ENCODE assay signal across 8 cellular contexts in genomic region chr21:15062566-15062965, GRCh38. TPM values are rescaled to one million over a fixed set of nuclear protein-coding genes. Genes with fewer than 3 reads are reported as not detected.
A peak's percentile ranks its signal among the peaks of the same experiment; 100 is the strongest.
DNase-seq lines count a peak whose midpoint lies in the region; ATAC-seq, FAIRE-seq and TF ChIP-seq lines count a peak whose summit lies in the region.

No MANE protein-coding gene starts in this region.

- no peak for FAIRE-seq in bronchial epithelial cell (lab: Jason Lieb, UNC)

- H3K4me1 Mint-ChIP-seq in CD4-positive, alpha-beta T cell (ENCODE audit: low read depth): peaks cover 72% of the 10 kb centered on the region

- ATAC-seq in CD4-positive, alpha-beta T cell (ENCODE audit: poor library complexity): no peak
- no peak for ATAC-seq in GM21825 (IDR thresholded peaks at IDR 0.05; ENCODE audit: unreplicated experiment)
- ATAC-seq in HG02981 (IDR thresholded peaks at IDR 0.05; ENCODE audit: unreplicated experiment): no peak

- CTCF ChIA-PET in CD4-positive, alpha-beta T cell (lab: Charles Lee): no interaction called here

- POLR2A ChIA-PET in CD4-positive, alpha-beta T cell (lab: Charles Lee): interaction anchor here (0.6 to 1.2 kb wide), 2 partner anchors 53 to 420 kb away, joined by 3 read pairs; no protein-coding TSS in a partner anchor

- H3K27ac Mint-ChIP-seq in CD4-positive, alpha-beta T cell: peak overlapping the region; percentile 83

- no peak for DNase-seq in CD4-positive, alpha-beta T cell
- DNase-seq in MG63: no peak
- peak; percentile 54 for DNase-seq in bronchial epithelial cell (ENCODE audit: low read depth)
- DNase-seq in effector CD4-positive, alpha-beta T cell: no peak
- DNase-seq in NCI-H187 (lab: John Stamatoyannopoulos, UW): no peak

- H3K27me3 Mint-ChIP-seq in CD4-positive, alpha-beta T cell: peaks cover 4% of the 10 kb centered on the region

- H3K36me3 ChIP-seq in MG63 (no peaks in the 10 kb centered on the region), bronchial epithelial cell (ENCODE audit: control insufficient read depth, insufficient read depth, low read length) (no peaks in the 10 kb centered on the region), mucosa of stomach (ENCODE audit: control insufficient read depth, insufficient read depth, low read length) (no peaks in the 10 kb centered on the region)

- H3K9me3 Mint-ChIP-seq in CD4-positive, alpha-beta T cell: no peaks in the 10 kb centered on the region

- peak overlapping the region; percentile 88 for H3K4me3 Mint-ChIP-seq in CD4-positive, alpha-beta T cell

- peak overlapping the region; percentile 61 for H3K4me3 ChIP-seq in MG63
- H3K4me3 ChIP-seq in bronchial epithelial cell (ENCODE audit: low read depth, low read length): peak overlapping the region; percentile 62
- H3K4me3 ChIP-seq in mucosa of stomach (ENCODE audit: low read length): no peak overlapping the region

- no peaks in the 10 kb centered on the region for H3K27me3 ChIP-seq in CD4-positive, alpha-beta T cell (ENCODE audit: control insufficient read depth, insufficient read depth, low read length)
- no peaks in the 10 kb centered on the region for H3K27me3 ChIP-seq in MG63
- no peaks in the 10 kb centered on the region for H3K27me3 ChIP-seq in bronchial epithelial cell (ENCODE audit: control insufficient read depth, insufficient read depth, low read length)
- H3K27me3 ChIP-seq in mucosa of stomach (ENCODE audit: control insufficient read depth, insufficient read depth, low read length): no peaks in the 10 kb centered on the region

- H3K4me1 ChIP-seq in mucosa of stomach (ENCODE audit: control insufficient read depth, insufficient read depth, low read length): peaks cover 21% of the 10 kb centered on the region

- H3K9ac ChIP-seq in mucosa of stomach (ENCODE audit: low read length): peak overlapping the region; percentile 8

- no peak overlapping the region for H3K27ac ChIP-seq in CD4-positive, alpha-beta T cell (ENCODE audit: low read depth, low read length)

- H3K9me3 ChIP-seq in CD4-positive, alpha-beta T cell (ENCODE audit: control insufficient read depth, low read length): no peaks in the 10 kb centered on the region
- H3K9me3 ChIP-seq in MG63 (no peaks in the 10 kb centered on the region), mucosa of stomach (ENCODE audit: control insufficient read depth, low read length) (no peaks in the 10 kb centered on the region)

- peaks cover 18% of the 10 kb centered on the region for H3K36me3 Mint-ChIP-seq in CD4-positive, alpha-beta T cell (ENCODE audit: low read depth)

- no peak for TF ChIP-seq CTCF in CD4-positive, alpha-beta T cell (IDR thresholded peaks at IDR 0.05)
- TF ChIP-seq CTCF in bronchial epithelial cell (IDR thresholded peaks at IDR 0.05; ENCODE audit: insufficient read depth, low read length, severe bottlenecking): peak; percentile 10

- intact Hi-C loops in CD4-positive, alpha-beta T cell (cut with DNase I, micrococcal nuclease): loop anchor here (1.0 to 5.0 kb wide), 6 partner anchors 55 to 680 kb away; partner anchors contain the start of gene HSPA13 (in 1 of the 2)

RNA-seq across cellular contexts. Expression of gene NRIP1, which starts 2.2 kb away (rescaled TPM):
- 10 to 100 TPM; 41.6 to 50.1 TPM for total RNA-seq in CD4-positive, alpha-beta T cell
- total RNA-seq in MG63 (2014; rRNA removed; shearing (Covaris generic); ENCODE audit: low replicate concordance): 6.8 and 11.3 TPM in 2 replicates
- total RNA-seq in bronchial epithelial cell: 48.8 and 64.0 TPM in 2 replicates
